In genomic region chr14:23411563-23412525, GRCh38 we compare ENCODE assay signal across 1 cellular context.
TF ChIP-seq lines count a peak whose summit lies in the region.

No MANE protein-coding gene starts in this region.

TF ChIP-seq in WTC11, 78 proteins besides CTCF, POLR2A, EP300 and RAD21 (continued from another document):
- TF ChIP-seq PRDM15 (CRISPR knock-in tag; IDR thresholded peaks at IDR 0.05), result no peak
- TF ChIP-seq SMAD3 (CRISPR knock-in tag; IDR thresholded peaks at IDR 0.05; ENCODE audit: borderline replicate concordance), result no peak
- TF ChIP-seq ZNF532 (CRISPR knock-in tag; IDR thresholded peaks at IDR 0.05; ENCODE audit: borderline replicate concordance), result no peak
- no peak for TF ChIP-seq ZNF281 (CRISPR knock-in tag; IDR thresholded peaks at IDR 0.05)
- no peak for TF ChIP-seq FOXK1 (CRISPR knock-in tag; IDR thresholded peaks at IDR 0.05)
- no peak for TF ChIP-seq MAX (CRISPR knock-in tag; IDR thresholded peaks at IDR 0.05)
- no peak for TF ChIP-seq ATF2 (CRISPR knock-in tag; IDR thresholded peaks at IDR 0.05; ENCODE audit: borderline replicate concordance, low read depth)
- no peak for TF ChIP-seq E2F1 (CRISPR knock-in tag; IDR thresholded peaks at IDR 0.05)
- TF ChIP-seq GTF2I (CRISPR knock-in tag; conservative IDR thresholded peaks at IDR 0.05), result no peak
- no peak for TF ChIP-seq TEAD1 (CRISPR knock-in tag; IDR thresholded peaks at IDR 0.05)
- TF ChIP-seq ZBTB43 (CRISPR knock-in tag; IDR thresholded peaks at IDR 0.05), result no peak
- TF ChIP-seq ARID4B (CRISPR knock-in tag; IDR thresholded peaks at IDR 0.05; ENCODE audit: borderline replicate concordance), result no peak
- no peak for TF ChIP-seq ZNF425 (CRISPR knock-in tag; conservative IDR thresholded peaks at IDR 0.05)
